In the genomic region with DNA sequence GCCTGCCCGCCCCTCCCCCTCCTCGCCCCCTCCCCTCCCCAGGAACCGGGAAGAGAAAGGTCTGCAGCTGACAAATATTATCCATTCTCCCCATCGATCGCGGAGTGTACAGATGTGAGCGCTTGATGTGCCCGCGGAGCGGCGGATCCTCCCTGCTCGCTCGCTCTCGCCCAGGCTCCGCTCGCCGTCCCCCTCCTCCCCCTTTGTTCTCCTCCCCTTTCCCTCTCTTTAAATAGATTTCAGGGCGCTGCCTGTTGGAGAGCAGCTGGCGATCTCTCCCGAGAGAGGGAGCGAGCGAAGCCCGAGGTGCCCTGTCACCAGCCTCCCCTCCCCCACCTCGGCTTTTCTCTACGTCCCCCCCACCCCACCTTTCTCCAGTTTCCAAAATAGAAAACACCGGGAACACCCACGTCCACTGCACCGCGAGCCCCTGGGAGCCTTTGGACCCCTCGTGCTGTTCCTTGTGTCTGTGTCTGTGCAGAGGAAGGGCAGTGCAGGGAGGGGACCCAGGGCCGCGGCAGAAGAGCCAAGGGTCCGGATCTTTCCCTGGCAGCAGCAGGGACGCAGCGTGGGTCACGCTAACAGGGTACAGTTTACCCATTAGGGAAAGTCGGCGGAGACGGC, we compare ENCODE assay signal across 8 cellular contexts. TPM values are rescaled to one million over a fixed set of nuclear protein-coding genes. Genes with fewer than 3 reads are reported as not detected.
A peak's percentile ranks its signal among the peaks of the same experiment; 100 is the strongest.
DNase-seq lines count a peak whose midpoint lies in the region; ATAC-seq, FAIRE-seq and TF ChIP-seq lines count a peak whose summit lies in the region.

No MANE protein-coding gene starts in this region.

- H3K4me1 ChIP-seq in CD4-positive, CD25-positive, alpha-beta regulatory T cell (ENCODE audit: control insufficient read depth, insufficient read depth, low read length, poor library complexity, severe bottlenecking): peaks cover 27% of the 10 kb centered on the region
- peaks cover 26% of the 10 kb centered on the region for H3K4me1 ChIP-seq in endothelial cell of umbilical vein (ENCODE audit: control insufficient read depth, extremely low read depth, insufficient read depth, low read length)

- TF ChIP-seq POLR2A in endothelial cell of umbilical vein (IDR thresholded peaks at IDR 0.05; ENCODE audit: low read depth, low read length): no peak

- peak overlapping the region; percentile 62 for H3K4me2 ChIP-seq in endothelial cell of umbilical vein (ENCODE audit: insufficient read depth, low read length)

- no peaks in the 10 kb centered on the region for H3K79me2 ChIP-seq in endothelial cell of umbilical vein (ENCODE audit: control insufficient read depth, insufficient read depth, low read length)

- H4K20me1 ChIP-seq in endothelial cell of umbilical vein (replicated peaks; ENCODE audit: control insufficient read depth, extremely low read depth, insufficient read depth, low read length): no peaks in the 10 kb centered on the region

- no peak overlapping the region for H3K4me3 ChIP-seq in CD4-positive, CD25-positive, alpha-beta regulatory T cell (ENCODE audit: low read depth, low read length)
- H3K4me3 ChIP-seq in endothelial cell of umbilical vein (replicated peaks in 1 of 3; ENCODE audit: insufficient read depth in 1 of 3, low read depth in 1 of 3, low read length in 3 of 3): peak overlapping the region; percentile 23 to 38 (median 32)

- no peaks in the 10 kb centered on the region for H3K36me3 Mint-ChIP-seq in CD4-positive, CD25-positive, alpha-beta regulatory T cell
- no peaks in the 10 kb centered on the region for H3K36me3 Mint-ChIP-seq in naive B cell

- no peak overlapping the region for H3K27ac Mint-ChIP-seq in CD4-positive, CD25-positive, alpha-beta regulatory T cell
- peak overlapping the region in 4 of 6 donors; percentile 40 to 92 (median 58) for H3K27ac Mint-ChIP-seq in naive B cell

- no peak overlapping the region for H2AFZ ChIP-seq in endothelial cell of umbilical vein (ENCODE audit: low read depth, low read length)

- no peaks in the 10 kb centered on the region for H3K27me3 ChIP-seq in CD4-positive, CD25-positive, alpha-beta regulatory T cell (ENCODE audit: control insufficient read depth, insufficient read depth, low read length)
- no peaks in the 10 kb centered on the region for H3K27me3 ChIP-seq in endothelial cell of umbilical vein (ENCODE audit: control insufficient read depth in 2 of 2, insufficient read depth in 2 of 2, low read length in 2 of 2)

- no peak for ATAC-seq in CD4-positive, CD25-positive, alpha-beta regulatory T cell (ENCODE audit: low read depth in 2 of 2)
- ATAC-seq in naive B cell (ENCODE audit: low read depth in 2 of 2) (no peak), GM21423 (IDR thresholded peaks at IDR 0.05; ENCODE audit: unreplicated experiment) (no peak)

- POLR2A ChIA-PET in RWPE1 (lab: Yijun Ruan, JAX; ENCODE audit: low non-redundant PET) (no interaction called here), endothelial cell of umbilical vein (lab: Charles Lee) (no interaction called here)

- H3K27me3 Mint-ChIP-seq in CD4-positive, CD25-positive, alpha-beta regulatory T cell: peaks cover 5% of the 10 kb centered on the region
- peaks cover 0 to 7% (median 0%) of the 10 kb centered on the region in 3 donors for H3K27me3 Mint-ChIP-seq in naive B cell

- DNase-seq in CD4-positive, CD25-positive, alpha-beta regulatory T cell: no peak
- DNase-seq in HTR-8/SVneo (ENCODE audit: insufficient read length, low spot score): no peak
- DNase-seq in RWPE1 (ENCODE audit: low spot score): no peak
- no peak for DNase-seq in endothelial cell of umbilical vein (ENCODE audit: low read depth, low spot score)
- no peak for DNase-seq in naive B cell
- no peak for DNase-seq in stimulated activated CD4-positive, alpha-beta T cell treated with anti-CD3 and anti-CD28 coated beads, Interleukin-1b, Interleukin-23, amount 100 ng/mL, for 48 hours
- no peak for DNase-seq in effector CD4-positive, alpha-beta T cell

- H3K9me3 ChIP-seq in CD4-positive, CD25-positive, alpha-beta regulatory T cell (ENCODE audit: control insufficient read depth in 2 of 2, low read length in 2 of 2): no peaks in the 10 kb centered on the region
- no peaks in the 10 kb centered on the region for H3K9me3 ChIP-seq in endothelial cell of umbilical vein (replicated peaks; ENCODE audit: control insufficient read depth, insufficient read depth, low read length)

- H3K9me3 Mint-ChIP-seq in CD4-positive, CD25-positive, alpha-beta regulatory T cell: no peaks in the 10 kb centered on the region
- peaks cover 0 to 4% (median 0%) of the 10 kb centered on the region in 7 donors for H3K9me3 Mint-ChIP-seq in naive B cell

- no TSS peak for BruUV-seq in endothelial cell of umbilical vein (replicated peaks; lab: Mats Ljungman, UMichigan)

- TF ChIP-seq CTCF in RWPE1 (conservative IDR thresholded peaks at IDR 0.05; ENCODE audit: low read depth) (no peak), endothelial cell of umbilical vein (IDR thresholded peaks at IDR 0.05; ENCODE audit: extremely low read depth in 1 of 2, insufficient read depth in 1 of 2, low read depth in 1 of 2, low read length in 2 of 2) (no peak)

- no peaks in the 10 kb centered on the region for H3K9me1 ChIP-seq in endothelial cell of umbilical vein (replicated peaks; ENCODE audit: control insufficient read depth, extremely low read depth, insufficient read depth, low read length)

- peaks cover 0 to 25% (median 6%) of the 10 kb centered on the region in 4 donors for H3K4me1 Mint-ChIP-seq in CD4-positive, CD25-positive, alpha-beta regulatory T cell
- H3K4me1 Mint-ChIP-seq in naive B cell: peaks cover 24 to 39% (median 25%) of the 10 kb centered on the region in 3 donors

- CTCF ChIA-PET in RWPE1 (lab: Yijun Ruan, JAX): interaction anchor here (0.6 to 0.8 kb wide), 2 partner anchors 17 to 317 kb away, joined by 3 read pairs; no protein-coding TSS in a partner anchor
- CTCF ChIA-PET in endothelial cell of umbilical vein (lab: Charles Lee): interaction anchor here (1.0 to 1.5 kb wide), 3 partner anchors 55 to 345 kb away, joined by 3 to 7 read pairs (median 4); a partner anchor contains a TSS

- peak overlapping the region; percentile 31 for H3K9ac ChIP-seq in endothelial cell of umbilical vein (replicated peaks; ENCODE audit: extremely low read depth, insufficient read depth, low read length)

- FAIRE-seq in HTR-8/SVneo (lab: Jason Lieb, UNC) (peak; percentile 20), endothelial cell of umbilical vein (lab: Jason Lieb, UNC) (peak; percentile 77)

- dilution Hi-C loops in endothelial cell of umbilical vein (cut with MboI; ENCODE audit: extremely low pct_ligation_motif_present, low sequenced_read_pairs): no loop called here

- peak overlapping the region; percentile 63 to 91 (median 82) for H3K4me3 Mint-ChIP-seq in CD4-positive, CD25-positive, alpha-beta regulatory T cell
- peak overlapping the region; percentile 77 to 90 (median 89) for H3K4me3 Mint-ChIP-seq in naive B cell

- intact Hi-C loops in endothelial cell of umbilical vein (cut with micrococcal nuclease): loop anchor here (2.0 to 5.0 kb wide), 3 partner anchors 20 to 332 kb away; no protein-coding TSS in a partner anchor

- H3K27ac ChIP-seq in CD4-positive, CD25-positive, alpha-beta regulatory T cell (ENCODE audit: insufficient read depth, low read length, poor library complexity, severe bottlenecking): no peak overlapping the region
- H3K27ac ChIP-seq in RWPE1 (peak overlapping the region; percentile 86), endothelial cell of umbilical vein (ENCODE audit: insufficient read depth, low read depth, low read length) (peak overlapping the region; percentile 35)

- H3K36me3 ChIP-seq in CD4-positive, CD25-positive, alpha-beta regulatory T cell (ENCODE audit: control insufficient read depth, insufficient read depth, low read length): no peaks in the 10 kb centered on the region
- no peaks in the 10 kb centered on the region for H3K36me3 ChIP-seq in endothelial cell of umbilical vein (ENCODE audit: control insufficient read depth in 2 of 2, extremely low read depth in 1 of 2, insufficient read depth in 2 of 2, low read length in 2 of 2)

TF ChIP-seq in endothelial cell of umbilical vein, 7 proteins besides CTCF, POLR2A, EP300 and RAD21:
- no peak for TF ChIP-seq JUN (IDR thresholded peaks at IDR 0.05; ENCODE audit: borderline replicate concordance, insufficient read depth, insufficient read length, low read depth)
- TF ChIP-seq FOS (IDR thresholded peaks at IDR 0.05; ENCODE audit: borderline replicate concordance, insufficient read depth, low read length): no peak
- no peak for TF ChIP-seq GATA2 (IDR thresholded peaks at IDR 0.05; ENCODE audit: insufficient read depth, insufficient read length, low read depth, low read length)
- TF ChIP-seq, protein P1, sequence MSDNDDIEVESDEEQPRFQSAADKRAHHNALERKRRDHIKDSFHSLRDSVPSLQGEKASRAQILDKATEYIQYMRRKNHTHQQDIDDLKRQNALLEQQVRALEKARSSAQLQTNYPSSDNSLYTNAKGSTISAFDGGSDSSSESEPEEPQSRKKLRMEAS (IDR thresholded peaks at IDR 0.05; ENCODE audit: insufficient read depth, insufficient read length): no peak
- no peak for TF ChIP-seq POLR2AphosphoS5 (IDR thresholded peaks at IDR 0.05; ENCODE audit: insufficient read depth, low read depth, low read length)
- TF ChIP-seq EZH2 (IDR thresholded peaks at IDR 0.05; ENCODE audit: borderline replicate concordance, low read depth, low read length, severe bottlenecking): no peak
- TF ChIP-seq MYC (IDR thresholded peaks at IDR 0.05; ENCODE audit: low read depth, low read length): no peak

RNA-seq across cellular contexts. Expression of a gene that starts 56.6 kb away (rescaled TPM):
- 38.0 TPM for total RNA-seq in CD4-positive, CD25-positive, alpha-beta regulatory T cell
- polyA plus RNA-seq in CD4-positive, CD25-positive, alpha-beta regulatory T cell: 1 to 10 TPM; 2.5 to 5.3 (median 3.2) TPM
- total RNA-seq in endothelial cell of umbilical vein: 23.9 and 24.2 TPM in 2 replicates
- polyA plus RNA-seq in endothelial cell of umbilical vein (10.1 and 11.9 TPM in 2 replicates), naive B cell (ENCODE audit: low read depth in 6 of 6) (10 to 100 TPM in 2 of 6 donors, 1 to 10 TPM in 4; 3.4 to 15.5 (median 7.8) TPM)
- 11.0 and 11.3 TPM in 2 replicates for polyA plus RNA-seq in endothelial cell of umbilical vein (2011; cell fraction: cytosol; rRNA removed)
- polyA plus RNA-seq in endothelial cell of umbilical vein (2011; cell fraction: nucleus; rRNA removed): 15.7 and 18.2 TPM in 2 replicates
- polyA plus RNA-seq in endothelial cell of umbilical vein (2012): 19.4 and 20.9 TPM in 2 replicates
- 17.8 and 20.6 TPM in 2 replicates for polyA minus RNA-seq in endothelial cell of umbilical vein
- 25.7 TPM for polyA minus RNA-seq in endothelial cell of umbilical vein (2011; cell fraction: cytosol; rRNA and poly(A)+ RNA removed)
- polyA minus RNA-seq in endothelial cell of umbilical vein (2011; cell fraction: nucleus; rRNA and poly(A)+ RNA removed): 12.8 and 13.3 TPM in 2 replicates

Comparison
In these comparisons a context has a peak if more than half of its experiments do, and no peak if none do; other contexts are left out.
1. H3K27ac Mint-ChIP-seq: peak in naive B cell (4 of 6); none in CD4-positive, CD25-positive, alpha-beta regulatory T cell (0 of 3).